9 cellular contexts compared by ENCODE assay signal in the genomic region with DNA sequence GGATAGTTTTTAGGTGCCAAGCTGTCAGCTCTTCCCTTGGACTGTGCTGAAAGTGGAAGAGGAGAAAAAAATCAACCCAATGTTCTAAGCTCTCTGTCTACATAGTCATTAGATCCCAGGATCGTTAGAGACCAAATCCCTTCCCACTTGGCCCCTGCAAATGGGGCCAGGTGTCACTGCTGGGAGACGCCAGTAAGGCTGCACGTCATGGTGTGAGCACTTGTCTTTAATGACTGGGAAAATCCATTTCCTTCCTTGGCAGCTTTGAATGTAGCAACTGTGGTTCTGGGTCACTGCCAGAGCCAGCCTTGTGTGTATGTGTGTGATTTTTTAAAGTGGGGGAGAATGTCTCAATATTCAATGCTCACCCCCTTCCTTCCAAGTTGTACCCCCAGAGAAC. TPM values are rescaled to one million over a fixed set of nuclear protein-coding genes. Genes with fewer than 3 reads are reported as not detected.
DNase-seq lines count a peak whose midpoint lies in the region; ATAC-seq and TF ChIP-seq lines count a peak whose summit lies in the region.
"Had no signal": no experiment of that assay in that cellular context is flagged by ENCODE, and none has a peak within 500 bp of the region (broad histone marks: within the 10 kb centered on the region; RNA-seq: fewer than 3 reads in every experiment).

No MANE protein-coding gene starts in this region.

- ATAC-seq in CD4-positive, CD25-positive, alpha-beta regulatory T cell (ENCODE audit: low read depth in 2 of 2) = no peak
- ATAC-seq in GM21515 (IDR thresholded peaks at IDR 0.05; ENCODE audit: unreplicated experiment) (peak; percentile 25), HG03571 (IDR thresholded peaks at IDR 0.05; ENCODE audit: unreplicated experiment) (no peak)

- in situ Hi-C loops in KBM-7 (cut with MboI; ENCODE audit: low pct_unique_long_range_greater_than_20kb, low sequenced_read_pairs) = no loop called here

- H3K4me2 ChIP-seq in SK-N-SH = no peak overlapping the region

- H2AFZ ChIP-seq in SK-N-SH (ENCODE audit: low read depth) = no peak overlapping the region

- H3K4me1 Mint-ChIP-seq in CD4-positive, CD25-positive, alpha-beta regulatory T cell = peaks cover 28 to 87% (median 56%) of the 10 kb centered on the region in 4 donors
- no peaks in the 10 kb centered on the region for H3K4me1 Mint-ChIP-seq in mesothelial cell of epicardium

- no peaks in the 10 kb centered on the region for H3K9me2 ChIP-seq in SK-N-SH

- no peak overlapping the region for H3K9ac ChIP-seq in SK-N-SH

- no peak overlapping the region for H3K27ac ChIP-seq in CD4-positive, CD25-positive, alpha-beta regulatory T cell (ENCODE audit: insufficient read depth, low read length, poor library complexity, severe bottlenecking)
- no peak overlapping the region for H3K27ac ChIP-seq in SK-N-SH (ENCODE audit: low read depth in 2 of 2, low read length in 1 of 2)
- H3K27ac ChIP-seq: epithelial cell of prostate had no signal

- no peaks in the 10 kb centered on the region for H4K20me1 ChIP-seq in SK-N-SH (ENCODE audit: insufficient read depth)

- POLR2A ChIA-PET in SK-N-SH (lab: Yijun Ruan, JAX) = no interaction called here

- H3K9me3 Mint-ChIP-seq in CD4-positive, CD25-positive, alpha-beta regulatory T cell = peaks cover 0 to 2% (median 0%) of the 10 kb centered on the region in 7 donors
- H3K9me3 Mint-ChIP-seq in mesothelial cell of epicardium = peaks cover 10% of the 10 kb centered on the region

- no peaks in the 10 kb centered on the region for H3K36me3 ChIP-seq in CD4-positive, CD25-positive, alpha-beta regulatory T cell (ENCODE audit: control insufficient read depth, insufficient read depth, low read length)
- H3K36me3 ChIP-seq in SK-N-SH (replicated peaks in 1 of 2; ENCODE audit: control insufficient read depth in 1 of 2, insufficient read depth in 2 of 2, low read length in 1 of 2) = no peaks in the 10 kb centered on the region

- TF ChIP-seq CTCF in mesothelial cell of epicardium (IDR thresholded peaks at IDR 0.05; ENCODE audit: unreplicated experiment) (no peak), SK-N-SH (IDR thresholded peaks at IDR 0.05) (no peak)

- TF ChIP-seq RAD21 in SK-N-SH (IDR thresholded peaks at IDR 0.05; ENCODE audit: low read length) = no peak

- H3K27ac Mint-ChIP-seq in CD4-positive, CD25-positive, alpha-beta regulatory T cell = peak overlapping the region; percentile 86 to 94 (median 94)
- no peak overlapping the region for H3K27ac Mint-ChIP-seq in mesothelial cell of epicardium

- DNase-seq in CD4-positive, CD25-positive, alpha-beta regulatory T cell = no peak
- peak; percentile 95 for DNase-seq in NCI-H446 (lab: John Stamatoyannopoulos, UW)
- peak; percentile 48 for DNase-seq in fibroblast of peridontal ligament (ENCODE audit: extremely low read depth)
- DNase-seq in mesothelial cell of epicardium (ENCODE audit: low spot score in 2 of 2, unreplicated experiment in 2 of 2) = no peak
- no peak for DNase-seq in SK-N-SH
- no peak for DNase-seq in KBM-7

- CTCF ChIA-PET in SK-N-SH (lab: Yijun Ruan, JAX) = interaction anchor here (1.5 to 2.3 kb wide), 2 partner anchors 17 to 57 kb away, joined by 4 to 11 read pairs; no protein-coding TSS in a partner anchor

- H3K36me3 Mint-ChIP-seq in CD4-positive, CD25-positive, alpha-beta regulatory T cell = peaks cover 11% of the 10 kb centered on the region
- no peaks in the 10 kb centered on the region for H3K36me3 Mint-ChIP-seq in mesothelial cell of epicardium

- H3K9me3 ChIP-seq in CD4-positive, CD25-positive, alpha-beta regulatory T cell (ENCODE audit: control insufficient read depth in 2 of 2, low read length in 2 of 2) = no peaks in the 10 kb centered on the region
- H3K9me3 ChIP-seq in SK-N-SH = no peaks in the 10 kb centered on the region

- peaks cover 25% of the 10 kb centered on the region for H3K27me3 Mint-ChIP-seq in CD4-positive, CD25-positive, alpha-beta regulatory T cell
- peaks cover 7% of the 10 kb centered on the region for H3K27me3 Mint-ChIP-seq in mesothelial cell of epicardium (ENCODE audit: low read depth)

- TF ChIP-seq EP300 in SK-N-SH (IDR thresholded peaks at IDR 0.05; ENCODE audit: borderline replicate concordance in 1 of 2, low read depth in 1 of 2, low read length in 1 of 2) = no peak

- peaks cover 53% of the 10 kb centered on the region for H3K4me1 ChIP-seq in CD4-positive, CD25-positive, alpha-beta regulatory T cell (ENCODE audit: control insufficient read depth, insufficient read depth, low read length, poor library complexity, severe bottlenecking)
- no peaks in the 10 kb centered on the region for H3K4me1 ChIP-seq in SK-N-SH (ENCODE audit: control insufficient read depth in 1 of 2, insufficient read depth in 2 of 2, low read depth in 1 of 2, low read length in 1 of 2)

- no peaks in the 10 kb centered on the region for H3K79me2 ChIP-seq in SK-N-SH (ENCODE audit: insufficient read depth)

- WGBS in SK-N-SH (ENCODE audit: low lambda C conversion rate) = 60% methylated on average over 3 of the region's 3 CpGs

- peak overlapping the region; percentile 65 to 87 (median 83) for H3K4me3 Mint-ChIP-seq in CD4-positive, CD25-positive, alpha-beta regulatory T cell
- no peak overlapping the region for H3K4me3 Mint-ChIP-seq in mesothelial cell of epicardium

- H3K4me3 ChIP-seq in CD4-positive, CD25-positive, alpha-beta regulatory T cell (ENCODE audit: low read depth, low read length) = peak overlapping the region; percentile 68
- H3K4me3 ChIP-seq in SK-N-SH (ENCODE audit: low read depth in 2 of 2, low read length in 1 of 2) = no peak overlapping the region

- H3F3A ChIP-seq in SK-N-SH (replicated peaks; ENCODE audit: insufficient read depth) = no peaks in the 10 kb centered on the region

- H3K27me3 ChIP-seq in CD4-positive, CD25-positive, alpha-beta regulatory T cell (ENCODE audit: control insufficient read depth, insufficient read depth, low read length) = peaks cover 2% of the 10 kb centered on the region
- H3K27me3 ChIP-seq in SK-N-SH (ENCODE audit: insufficient read depth) = peaks cover 21% of the 10 kb centered on the region; the same call in 1 of the 2 replicates

TF ChIP-seq in SK-N-SH, 30 proteins besides CTCF, POLR2A, EP300 and RAD21:
- TF ChIP-seq MXI1 (IDR thresholded peaks at IDR 0.05; ENCODE audit: low read depth, low read length) (no peak), CHD2 (IDR thresholded peaks at IDR 0.05; ENCODE audit: low read length, partially characterized antibody) (no peak), ELF1 (IDR thresholded peaks at IDR 0.05) (no peak), POLR2AphosphoS5 (IDR thresholded peaks at IDR 0.05; ENCODE audit: low read depth, low read length) (no peak), TAF1 (IDR thresholded peaks at IDR 0.05; ENCODE audit: borderline replicate concordance, low read depth, low read length) (no peak), GABPA (IDR thresholded peaks at IDR 0.05; ENCODE audit: low read depth) (no peak)
- TF ChIP-seq, protein P1, sequence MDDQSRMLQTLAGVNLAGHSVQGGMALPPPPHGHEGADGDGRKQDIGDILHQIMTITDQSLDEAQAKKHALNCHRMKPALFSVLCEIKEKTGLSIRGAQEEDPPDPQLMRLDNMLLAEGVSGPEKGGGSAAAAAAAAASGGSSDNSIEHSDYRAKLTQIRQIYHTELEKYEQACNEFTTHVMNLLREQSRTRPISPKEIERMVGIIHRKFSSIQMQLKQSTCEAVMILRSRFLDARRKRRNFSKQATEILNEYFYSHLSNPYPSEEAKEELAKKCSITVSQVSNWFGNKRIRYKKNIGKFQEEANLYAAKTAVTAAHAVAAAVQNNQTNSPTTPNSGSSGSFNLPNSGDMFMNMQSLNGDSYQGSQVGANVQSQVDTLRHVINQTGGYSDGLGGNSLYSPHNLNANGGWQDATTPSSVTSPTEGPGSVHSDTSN (IDR thresholded peaks at IDR 0.05) = no peak
TF ChIP-seq in SK-N-SH: peak in this region for 0.

RNA-seq across cellular contexts. Expression of a gene that starts 59.9 kb away (rescaled TPM):
- total RNA-seq in CD4-positive, CD25-positive, alpha-beta regulatory T cell = 15.1 TPM
- 1 to 10 TPM; 3.1 to 3.5 (median 3.3) TPM for polyA plus RNA-seq in CD4-positive, CD25-positive, alpha-beta regulatory T cell
- 2.9 to 3.2 TPM (median 2.9 TPM) in 3 replicates for total RNA-seq in mesothelial cell of epicardium
- polyA plus RNA-seq in SK-N-SH (2012; rRNA removed) = 0.20 and 0.26 TPM in 2 replicates
- polyA plus RNA-seq in SK-N-SH (2012; cell fraction: cytosol; rRNA removed) = 0.21 and 0.32 TPM in 2 replicates
- 0.25 and 0.27 TPM in 2 replicates for polyA plus RNA-seq in SK-N-SH (2012; cell fraction: nucleus; rRNA removed)

Comparison
In these comparisons a context has a peak if more than half of its experiments do, and no peak if none do; other contexts are left out.
1. DNase-seq: peak in NCI-H446 (2 of 2) and fibroblast of peridontal ligament (single experiment); none in CD4-positive, CD25-positive, alpha-beta regulatory T cell (0 of 3), mesothelial cell of epicardium (0 of 2), SK-N-SH (single experiment) and KBM-7 (single experiment).